In the genomic region with DNA sequence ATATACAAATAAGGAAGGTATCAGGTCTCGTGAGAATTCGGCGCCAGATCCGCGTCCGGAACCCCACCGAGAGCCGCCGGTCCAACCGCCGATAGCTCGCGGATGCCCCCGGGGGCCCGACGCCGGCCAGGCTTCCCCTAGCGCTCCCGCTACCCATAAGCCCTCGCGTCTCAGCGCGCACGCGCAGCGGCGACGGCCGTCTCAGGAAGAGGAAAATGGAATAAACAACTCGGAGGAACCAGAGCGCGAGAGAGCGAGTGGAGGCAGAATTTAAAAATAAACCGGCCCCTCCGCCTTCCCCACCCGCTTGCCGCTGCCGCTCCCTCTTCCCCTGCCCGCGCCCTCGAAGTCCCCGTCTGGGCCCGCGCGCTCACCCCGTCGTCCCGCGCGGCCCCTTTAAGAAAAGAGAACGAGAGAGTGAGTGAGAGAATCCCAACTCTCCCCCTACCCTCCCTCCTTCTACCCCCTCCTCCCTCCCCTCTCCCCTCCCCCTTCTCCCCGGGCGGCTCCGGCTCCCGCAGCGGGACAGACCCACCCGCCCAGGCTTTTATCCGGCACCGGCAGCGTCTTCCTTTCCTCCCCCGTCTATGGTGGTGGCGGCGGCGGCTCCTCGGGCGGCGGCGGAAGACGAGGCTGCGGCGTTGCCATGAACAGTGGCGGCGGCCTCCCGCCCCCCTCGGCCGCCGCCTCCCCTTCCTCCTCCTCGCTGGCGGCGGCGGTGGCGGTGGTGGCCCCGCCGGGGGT, we compare ENCODE assay signal across 8 cellular contexts. TPM values are rescaled to one million over a fixed set of nuclear protein-coding genes. Genes with fewer than 3 reads are reported as not detected.
DNase-seq lines count a peak whose midpoint lies in the region; ATAC-seq, FAIRE-seq and TF ChIP-seq lines count a peak whose summit lies in the region.

A gene with protein sequence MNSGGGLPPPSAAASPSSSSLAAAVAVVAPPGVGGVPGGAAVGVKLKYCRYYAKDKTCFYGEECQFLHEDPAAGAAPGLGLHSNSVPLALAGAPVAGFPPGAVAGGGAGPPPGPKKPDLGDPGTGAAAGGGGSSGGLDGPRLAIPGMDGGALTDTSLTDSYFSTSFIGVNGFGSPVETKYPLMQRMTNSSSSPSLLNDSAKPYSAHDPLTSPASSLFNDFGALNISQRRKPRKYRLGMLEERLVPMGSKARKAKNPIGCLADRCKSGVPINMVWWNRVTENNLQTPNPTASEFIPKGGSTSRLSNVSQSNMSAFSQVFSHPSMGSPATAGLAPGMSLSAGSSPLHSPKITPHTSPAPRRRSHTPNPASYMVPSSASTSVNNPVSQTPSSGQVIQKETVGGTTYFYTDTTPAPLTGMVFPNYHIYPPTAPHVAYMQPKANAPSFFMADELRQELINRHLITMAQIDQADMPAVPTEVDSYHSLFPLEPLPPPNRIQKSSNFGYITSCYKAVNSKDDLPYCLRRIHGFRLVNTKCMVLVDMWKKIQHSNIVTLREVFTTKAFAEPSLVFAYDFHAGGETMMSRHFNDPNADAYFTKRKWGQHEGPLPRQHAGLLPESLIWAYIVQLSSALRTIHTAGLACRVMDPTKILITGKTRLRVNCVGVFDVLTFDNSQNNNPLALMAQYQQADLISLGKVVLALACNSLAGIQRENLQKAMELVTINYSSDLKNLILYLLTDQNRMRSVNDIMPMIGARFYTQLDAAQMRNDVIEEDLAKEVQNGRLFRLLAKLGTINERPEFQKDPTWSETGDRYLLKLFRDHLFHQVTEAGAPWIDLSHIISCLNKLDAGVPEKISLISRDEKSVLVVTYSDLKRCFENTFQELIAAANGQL (plus strand): TSS at position 534 of the 744 bp plus-strand sequence. CDS start 113 bp downstream, at position 647.

- intact Hi-C loops in A673 (cut with micrococcal nuclease; ENCODE audit: unreplicated experiment) (loop anchor here (5.0 kb wide), 1 partner anchor 499 kb away; no protein-coding TSS in a partner anchor), spleen (cut with DNase I; ENCODE audit: low total_unique reads) (no loop called here)

- peak within 1 kb of the TSS; percentile 98 for H3K4me3 ChIP-seq in A673 (ENCODE audit: low read depth, low read length, poor library complexity, severe bottlenecking)
- peak within 1 kb of the TSS; percentile 84 for H3K4me3 ChIP-seq in bronchial epithelial cell (ENCODE audit: low read depth, low read length)
- H3K4me3 ChIP-seq in spleen = peak within 1 kb of the TSS; percentile 69 to 99 (median 97)

- H3K9me3 Mint-ChIP-seq in WTC11 (no peaks in the 10 kb centered on the region), immature natural killer cell (no peaks in the 10 kb centered on the region)

- no peak for FAIRE-seq in bronchial epithelial cell (lab: Jason Lieb, UNC)

- H3K4me1 ChIP-seq in A673 (ENCODE audit: insufficient read depth, low read length, poor library complexity, severe bottlenecking) = peaks cover 12% of the 10 kb centered on the region
- H3K4me1 ChIP-seq in spleen = peaks cover 31 to 58% (median 52%) of the 10 kb centered on the region in 6 donors

- POLR2A ChIA-PET in A673 (lab: Charles Lee; ENCODE audit: low non-redundant PET) (interaction anchor here (0.7 kb wide), 1 partner anchor 17 kb away, joined by 4 read pairs; no protein-coding TSS in a partner anchor), WTC11 (lab: Charles Lee) (interaction anchor here (0.7 to 1.0 kb wide), 2 partner anchors 18 to 37 kb away, joined by 3 read pairs; no protein-coding TSS in a partner anchor)

- no peaks in the 10 kb centered on the region for H3K36me3 ChIP-seq in A673 (ENCODE audit: insufficient read depth, low read length, poor library complexity, severe bottlenecking)
- no peaks in the 10 kb centered on the region for H3K36me3 ChIP-seq in bronchial epithelial cell (ENCODE audit: control insufficient read depth, insufficient read depth, low read length)
- no peaks in the 10 kb centered on the region for H3K36me3 ChIP-seq in spleen

- H3K27me3 ChIP-seq in A673 (replicated peaks; ENCODE audit: insufficient read depth, low read depth, low read length, poor library complexity) = no peaks in the 10 kb centered on the region
- H3K27me3 ChIP-seq in bronchial epithelial cell (ENCODE audit: control insufficient read depth, insufficient read depth, low read length) = no peaks in the 10 kb centered on the region
- no peaks in the 10 kb centered on the region for H3K27me3 ChIP-seq in spleen (replicated peaks in 1 of 7)

- ATAC-seq in HG03066 (IDR thresholded peaks at IDR 0.05; ENCODE audit: low read depth, unreplicated experiment) = peak; percentile 57
- ATAC-seq in WTC11 = peak; percentile 59

- H3K4me1 Mint-ChIP-seq in WTC11 (peaks cover 42% of the 10 kb centered on the region), immature natural killer cell (peaks cover 57 to 60% of the 10 kb centered on the region in 2 donors)

- TF ChIP-seq POLR2A in GM18526 (IDR thresholded peaks at IDR 0.05; ENCODE audit: extremely low read depth, insufficient read length) (peak; percentile 62), spleen (IDR thresholded peaks at IDR 0.05) (peak in 1 of 3 donors; percentile 85)

- peak within 1 kb of the TSS; percentile 100 for H3K27ac ChIP-seq in A673 (ENCODE audit: low read depth, low read length, poor library complexity, severe bottlenecking)
- peak within 1 kb of the TSS; percentile 94 to 100 (median 99) for H3K27ac ChIP-seq in spleen

- H3K36me3 Mint-ChIP-seq in WTC11 (no peaks in the 10 kb centered on the region), immature natural killer cell (no peaks in the 10 kb centered on the region)

- 0 to 1% (median 0%) methylated on average over 52 to 84 of the region's 84 CpGs for WGBS in spleen, 5 donors

- peak within 1 kb of the TSS; percentile 97 for H3K27ac Mint-ChIP-seq in WTC11
- H3K27ac Mint-ChIP-seq in immature natural killer cell = peak within 1 kb of the TSS; percentile 85 to 99 (median 97)

- DNase-seq in A673 (ENCODE audit: low spot score) (peak; percentile 96), NCI-H2227 treated with DMSO at 0.1 percent for 48 hours (lab: John Stamatoyannopoulos, UW) (peak; percentile 71), WTC11 (ENCODE audit: low spot score) (peak; percentile 92), bronchial epithelial cell (ENCODE audit: low read depth) (peak; percentile 75), immature natural killer cell (peak; percentile 91 to 93 (median 92)), spleen (peak; percentile 99)

- no peaks in the 10 kb centered on the region for H3K9me3 ChIP-seq in A673 (ENCODE audit: low read depth, low read length, poor library complexity, severe bottlenecking)
- H3K9me3 ChIP-seq in spleen = no peaks in the 10 kb centered on the region

- H3K4me3 Mint-ChIP-seq in WTC11 (peak within 1 kb of the TSS; percentile 83), immature natural killer cell (peak within 1 kb of the TSS; percentile 92 to 99 (median 94))

- CTCF ChIA-PET in A673 (lab: Charles Lee) (interaction anchor here (0.5 kb wide), 1 partner anchor 25 kb away, joined by 6 read pairs; no protein-coding TSS in a partner anchor), WTC11 (lab: Charles Lee) (interaction anchor here (1.0 to 1.2 kb wide), 2 partner anchors 8 to 61 kb away, joined by 3 to 4 read pairs; no protein-coding TSS in a partner anchor)

- H3K27me3 Mint-ChIP-seq in WTC11 (ENCODE audit: low read depth) (no peaks in the 10 kb centered on the region; the same call in 1 of the 2 replicates), immature natural killer cell (ENCODE audit: low read depth in 3 of 3) (peaks cover 14 to 21% (median 19%) of the 10 kb centered on the region in 3 donors)

- TF ChIP-seq CTCF in A673 (conservative IDR thresholded peaks at IDR 0.05; ENCODE audit: low read depth, low read length) (no peak), WTC11 (IDR thresholded peaks at IDR 0.05) (no peak), bronchial epithelial cell (IDR thresholded peaks at IDR 0.05; ENCODE audit: insufficient read depth, low read length, severe bottlenecking) (no peak), spleen (IDR thresholded peaks at IDR 0.05 in 8 of 11, conservative IDR thresholded peaks at IDR 0.05 in 3 of 11) (peak in 4 of 11 experiments; percentile 17 to 29 (median 22))

- BruUV-seq in A673 (replicated peaks; lab: Mats Ljungman, UMichigan) = no TSS peak

TF ChIP-seq in WTC11, 78 proteins besides CTCF, POLR2A, EP300 and RAD21 (continues in another document):
- TF ChIP-seq, protein P1, sequence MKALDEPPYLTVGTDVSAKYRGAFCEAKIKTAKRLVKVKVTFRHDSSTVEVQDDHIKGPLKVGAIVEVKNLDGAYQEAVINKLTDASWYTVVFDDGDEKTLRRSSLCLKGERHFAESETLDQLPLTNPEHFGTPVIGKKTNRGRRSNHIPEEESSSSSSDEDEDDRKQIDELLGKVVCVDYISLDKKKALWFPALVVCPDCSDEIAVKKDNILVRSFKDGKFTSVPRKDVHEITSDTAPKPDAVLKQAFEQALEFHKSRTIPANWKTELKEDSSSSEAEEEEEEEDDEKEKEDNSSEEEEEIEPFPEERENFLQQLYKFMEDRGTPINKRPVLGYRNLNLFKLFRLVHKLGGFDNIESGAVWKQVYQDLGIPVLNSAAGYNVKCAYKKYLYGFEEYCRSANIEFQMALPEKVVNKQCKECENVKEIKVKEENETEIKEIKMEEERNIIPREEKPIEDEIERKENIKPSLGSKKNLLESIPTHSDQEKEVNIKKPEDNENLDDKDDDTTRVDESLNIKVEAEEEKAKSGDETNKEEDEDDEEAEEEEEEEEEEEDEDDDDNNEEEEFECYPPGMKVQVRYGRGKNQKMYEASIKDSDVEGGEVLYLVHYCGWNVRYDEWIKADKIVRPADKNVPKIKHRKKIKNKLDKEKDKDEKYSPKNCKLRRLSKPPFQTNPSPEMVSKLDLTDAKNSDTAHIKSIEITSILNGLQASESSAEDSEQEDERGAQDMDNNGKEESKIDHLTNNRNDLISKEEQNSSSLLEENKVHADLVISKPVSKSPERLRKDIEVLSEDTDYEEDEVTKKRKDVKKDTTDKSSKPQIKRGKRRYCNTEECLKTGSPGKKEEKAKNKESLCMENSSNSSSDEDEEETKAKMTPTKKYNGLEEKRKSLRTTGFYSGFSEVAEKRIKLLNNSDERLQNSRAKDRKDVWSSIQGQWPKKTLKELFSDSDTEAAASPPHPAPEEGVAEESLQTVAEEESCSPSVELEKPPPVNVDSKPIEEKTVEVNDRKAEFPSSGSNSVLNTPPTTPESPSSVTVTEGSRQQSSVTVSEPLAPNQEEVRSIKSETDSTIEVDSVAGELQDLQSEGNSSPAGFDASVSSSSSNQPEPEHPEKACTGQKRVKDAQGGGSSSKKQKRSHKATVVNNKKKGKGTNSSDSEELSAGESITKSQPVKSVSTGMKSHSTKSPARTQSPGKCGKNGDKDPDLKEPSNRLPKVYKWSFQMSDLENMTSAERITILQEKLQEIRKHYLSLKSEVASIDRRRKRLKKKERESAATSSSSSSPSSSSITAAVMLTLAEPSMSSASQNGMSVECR (CRISPR knock-in tag; IDR thresholded peaks at IDR 0.05; ENCODE audit: borderline replicate concordance) = no peak
- 0 out of 2 replicates have a peak, but pooled peaks have one; percentile 17 for TF ChIP-seq JUN (CRISPR knock-in tag; IDR thresholded peaks at IDR 0.05)
- peak; percentile 38; the same call in 1 of the 2 replicates for TF ChIP-seq ZNF423 (CRISPR knock-in tag; IDR thresholded peaks at IDR 0.05)

RNA-seq across cellular contexts. Expression of the gene that starts here (rescaled TPM):
- 41.5 and 46.1 TPM in 2 replicates for total RNA-seq in A673 (2021)
- 33.1 to 37.8 TPM (median 34.2 TPM) in 3 replicates for total RNA-seq in WTC11 (2021)
- 11.8 and 12.5 TPM in 2 replicates for total RNA-seq in bronchial epithelial cell
- 1 to 10 TPM; 3.4 to 6.0 (median 4.2) TPM for polyA plus RNA-seq in immature natural killer cell
- 10 to 100 TPM; 56.5 to 85.8 (median 78.0) TPM for total RNA-seq in spleen
- 10 to 100 TPM; 18.4 to 30.2 (median 23.5) TPM for polyA plus RNA-seq in spleen

Comparison
In these comparisons a context has a peak if more than half of its experiments do, and no peak if none do; other contexts are left out.
1. Peak in every context shown above with its lines: DNase-seq, ATAC-seq, H3K4me3 ChIP-seq and H3K27ac ChIP-seq.